ENCODE assay signal across 24 cellular contexts in genomic region chr6:5677219-5678000, GRCh38.
DNase-seq lines count a peak whose midpoint lies in the region; ATAC-seq and TF ChIP-seq lines count a peak whose summit lies in the region.
"Had no signal": no experiment of that assay in that cellular context is flagged by ENCODE, and none has a peak within 500 bp of the region (broad histone marks: within the 10 kb centered on the region; RNA-seq: fewer than 3 reads in every experiment).

No MANE protein-coding gene starts in this region.

- no peaks in the 10 kb centered on the region for H3K9me3 Mint-ChIP-seq in naive B cell
- H3K9me3 Mint-ChIP-seq in activated T-cell treated with anti-CD3 and anti-CD28 coated beads, Interleukin-2, amount 50 U/mL, for 72 hours = no peaks in the 10 kb centered on the region
- H3K9me3 Mint-ChIP-seq: activated T-cell treated with anti-CD3 and anti-CD28 coated beads, Interleukin-2, amount 50 U/mL, for 24 hours; nephron had no signal

- H3K36me3 ChIP-seq in ovary = no peaks in the 10 kb centered on the region
- H3K36me3 ChIP-seq: heart right ventricle, left ventricle myocardium inferior, Peyer's patch, sigmoid colon, SJSA1 had no signal

- H3K27me3 Mint-ChIP-seq in naive B cell = no peaks in the 10 kb centered on the region
- no peaks in the 10 kb centered on the region for H3K27me3 Mint-ChIP-seq in activated T-cell treated with anti-CD3 and anti-CD28 coated beads, Interleukin-2, amount 50 U/mL, for 72 hours (ENCODE audit: low read depth)
- H3K27me3 Mint-ChIP-seq: activated T-cell treated with anti-CD3 and anti-CD28 coated beads, Interleukin-2, amount 50 U/mL, for 24 hours; CD4-positive, CD25-positive, alpha-beta regulatory T cell had no signal

- DNase-seq in EH (ENCODE audit: low read depth) = peak; percentile 38
- peak; percentile 89 for DNase-seq in NCI-H2029 treated with DMSO at 0.1 percent for 48 hours (lab: John Stamatoyannopoulos, UW)
- no peak for DNase-seq in naive B cell
- no peak for DNase-seq in activated T-cell treated with anti-CD3 and anti-CD28 coated beads, Interleukin-2, amount 50 U/mL, for 72 hours
- no peak for DNase-seq in ovary
- DNase-seq: activated naive CD4-positive, alpha-beta T cell treated with Interleukin-2 at 50 U/mL for 16 hours; activated T-cell treated with anti-CD3 and anti-CD28 coated beads, Interleukin-2, amount 50 U/mL, for 24 hours; anterior cingulate cortex; CD4-positive, CD25-positive, alpha-beta regulatory T cell; central memory CD4-positive, alpha-beta T cell; HCEC 1CT; heart right ventricle; left ventricle myocardium inferior; Peyer's patch; sigmoid colon; stimulated activated CD8-positive, alpha-beta memory T cell treated with anti-CD3 and anti-CD28 coated beads, Interleukin-4, amount 100 ng/mL, for 48 hours; T-helper 1 cell; trophoblast cell had no signal

- H3K36me3 Mint-ChIP-seq in naive B cell = peaks cover 0 to 7% of the 10 kb centered on the region in 2 donors
- no peaks in the 10 kb centered on the region for H3K36me3 Mint-ChIP-seq in activated T-cell treated with anti-CD3 and anti-CD28 coated beads, Interleukin-2, amount 50 U/mL, for 72 hours (ENCODE audit: insufficient read depth in 2 of 2)

- no peaks in the 10 kb centered on the region for H3K9me3 ChIP-seq in ovary
- H3K9me3 ChIP-seq: heart right ventricle, left ventricle myocardium inferior, Peyer's patch, sigmoid colon, SJSA1 had no signal

- intact Hi-C loops in ovary (cut with DNase I) = no loop called here

- WGBS in ovary, 3 donors = 81 to 91% (median 86%) methylated on average over 6 of the region's 6 CpGs

- TF ChIP-seq CTCF in ovary (IDR thresholded peaks at IDR 0.05) = no peak

- no peak overlapping the region for H3K4me3 ChIP-seq in ovary
- H3K4me3 ChIP-seq: heart right ventricle, left ventricle myocardium inferior, Peyer's patch, sigmoid colon, SJSA1 had no signal

- no peaks in the 10 kb centered on the region for H3K27me3 ChIP-seq in ovary
- H3K27me3 ChIP-seq: heart right ventricle, Peyer's patch, sigmoid colon, SJSA1 had no signal

- peaks cover 33 to 41% (median 38%) of the 10 kb centered on the region in 3 donors for H3K4me1 Mint-ChIP-seq in naive B cell
- H3K4me1 Mint-ChIP-seq in activated T-cell treated with anti-CD3 and anti-CD28 coated beads, Interleukin-2, amount 50 U/mL, for 72 hours (ENCODE audit: low read depth) = peaks cover 31% of the 10 kb centered on the region

- no peak for TF ChIP-seq EP300 in ovary (IDR thresholded peaks at IDR 0.05)

- H3K27ac Mint-ChIP-seq in naive B cell = peak overlapping the region in 4 of 6 donors; percentile 14 to 85 (median 78)
- no peak overlapping the region for H3K27ac Mint-ChIP-seq in activated T-cell treated with anti-CD3 and anti-CD28 coated beads, Interleukin-2, amount 50 U/mL, for 72 hours
- H3K27ac Mint-ChIP-seq: activated T-cell treated with anti-CD3 and anti-CD28 coated beads, Interleukin-2, amount 50 U/mL, for 24 hours; CD4-positive, CD25-positive, alpha-beta regulatory T cell; nephron had no signal

- no peak overlapping the region for H3K27ac ChIP-seq in ovary
- H3K27ac ChIP-seq: heart right ventricle, left ventricle myocardium inferior, parathyroid adenoma, Peyer's patch, sigmoid colon, SJSA1 had no signal

- no peaks in the 10 kb centered on the region for H3K4me1 ChIP-seq in ovary (ENCODE audit: insufficient read depth)
- H3K4me1 ChIP-seq: Peyer's patch had no signal

- H3K4me3 Mint-ChIP-seq in naive B cell = peak overlapping the region in 1 of 8 donors; percentile 10
- H3K4me3 Mint-ChIP-seq in activated T-cell treated with anti-CD3 and anti-CD28 coated beads, Interleukin-2, amount 50 U/mL, for 72 hours = no peak overlapping the region
- H3K4me3 Mint-ChIP-seq: activated T-cell treated with anti-CD3 and anti-CD28 coated beads, Interleukin-2, amount 50 U/mL, for 24 hours; CD4-positive, CD25-positive, alpha-beta regulatory T cell; nephron had no signal

- ATAC-seq in esophagus mucosa (peak; percentile 29), naive B cell (ENCODE audit: low read depth in 2 of 2) (no peak), HG03175 (IDR thresholded peaks at IDR 0.05; ENCODE audit: unreplicated experiment) (no peak), GM18907 (IDR thresholded peaks at IDR 0.05; ENCODE audit: unreplicated experiment) (no peak)
- ATAC-seq in activated T-cell treated with anti-CD3 and anti-CD28 coated beads, Interleukin-2, amount 50 U/mL, for 72 hours (replicated peaks in 1 of 2) = no peak
- ATAC-seq: heart right ventricle had no signal

- no peak for TF ChIP-seq POLR2A in ovary (IDR thresholded peaks at IDR 0.05)

Comparison
In these comparisons a context has a peak if more than half of its experiments do, and no peak if none do; other contexts are left out.
1. DNase-seq: peak in EH (single experiment) and NCI-H2029 treated with DMSO at 0.1 percent for 48 hours (single experiment); none in naive B cell (single experiment), activated T-cell treated with anti-CD3 and anti-CD28 coated beads, Interleukin-2, amount 50 U/mL, for 72 hours (0 of 2) and ovary (0 of 5).